Comparison of ENCODE assay signal across 8 cellular contexts in the genomic region with DNA sequence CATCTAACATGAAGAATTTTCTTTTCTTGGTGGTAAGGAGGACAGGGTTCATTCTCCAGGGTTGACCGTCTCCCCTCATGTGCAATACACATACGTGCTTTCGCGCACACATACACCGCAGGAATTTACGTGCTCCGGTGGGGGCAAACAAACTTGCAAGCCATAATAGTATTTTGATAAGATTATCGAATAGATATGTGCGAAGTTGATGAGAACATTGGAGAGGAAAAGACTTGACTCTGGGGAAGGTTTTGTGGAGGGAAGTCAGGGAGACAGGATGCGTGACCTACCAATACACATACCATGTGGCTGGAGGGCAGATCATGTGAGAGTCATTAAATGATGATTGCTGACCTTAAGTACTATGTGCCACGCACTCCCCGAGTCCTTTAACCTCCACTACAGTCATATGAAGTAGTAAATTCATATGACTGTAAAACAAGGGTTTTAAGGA. TPM values are rescaled to one million over a fixed set of nuclear protein-coding genes. Genes with fewer than 3 reads are reported as not detected.
DNase-seq lines count a peak whose midpoint lies in the region; ATAC-seq, FAIRE-seq and TF ChIP-seq lines count a peak whose summit lies in the region.

No MANE protein-coding gene starts in this region.

- no peak for TF ChIP-seq POLR2A in GM18505 (IDR thresholded peaks at IDR 0.05; ENCODE audit: borderline replicate concordance, extremely low read depth, insufficient read depth, insufficient read length)

- H3K4me1 ChIP-seq in foreskin keratinocyte (peaks cover 7% of the 10 kb centered on the region), skeletal muscle tissue (ENCODE audit: control insufficient read depth in 3 of 3, insufficient read depth in 3 of 3, low read length in 3 of 3) (peaks cover 17 to 22% (median 18%) of the 10 kb centered on the region in 3 donors)

- peak; percentile 93 for FAIRE-seq in TTC549 (lab: Jason Lieb, UNC)

- H3K4me3 ChIP-seq in skeletal muscle tissue (ENCODE audit: low read length in 3 of 3), result peak overlapping the region; percentile 87 to 98 (median 98)

- peak overlapping the region; percentile 85 to 91 (median 86) for H3K9ac ChIP-seq in skeletal muscle tissue (ENCODE audit: low read depth in 1 of 3, low read length in 3 of 3)

- DNase-seq in COLO829 (ENCODE audit: low spot score) (peak; percentile 90), HT-29 (ENCODE audit: low spot score) (peak; percentile 19), foreskin keratinocyte (peak; percentile 4 to 17), globus pallidus (ENCODE audit: low spot score) (no peak), GM10266 (ENCODE audit: extremely low spot score) (no peak)

- TF ChIP-seq CTCF in foreskin keratinocyte (conservative IDR thresholded peaks at IDR 0.05), result no peak
- TF ChIP-seq CTCF in GM10266 (IDR thresholded peaks at IDR 0.05; ENCODE audit: control insufficient read depth, insufficient read depth, low read depth, missing control alignments), result no peak

- H3K27ac ChIP-seq in foreskin keratinocyte (peak overlapping the region; percentile 67), skeletal muscle tissue (ENCODE audit: low read depth, low read length) (no peak overlapping the region)

- peaks cover 0 to 3% (median 0%) of the 10 kb centered on the region in 3 donors for H3K36me3 ChIP-seq in skeletal muscle tissue (ENCODE audit: control insufficient read depth in 3 of 3, insufficient read depth in 3 of 3, low read length in 3 of 3)

- no peaks in the 10 kb centered on the region for H3K27me3 ChIP-seq in foreskin keratinocyte
- H3K27me3 ChIP-seq in skeletal muscle tissue (ENCODE audit: control insufficient read depth in 3 of 3, insufficient read depth in 3 of 3, low read length in 3 of 3), result no peaks in the 10 kb centered on the region

- ATAC-seq in foreskin keratinocyte, result no peak
- no peak for ATAC-seq in GM18505 (IDR thresholded peaks at IDR 0.05; ENCODE audit: unreplicated experiment)

- no peaks in the 10 kb centered on the region for H3K9me3 ChIP-seq in skeletal muscle tissue (ENCODE audit: control insufficient read depth in 3 of 3, low read length in 3 of 3)

RNA-seq across cellular contexts. Expression of a gene that starts 0.9 kb away (rescaled TPM):
- total RNA-seq in HT-29 (2014; rRNA removed; shearing (Covaris generic)), result 3.9 and 5.9 TPM in 2 replicates
- total RNA-seq in foreskin keratinocyte, result 12.5 and 15.1 TPM in 2 replicates
- 6.6 and 7.3 TPM in 2 replicates for polyA plus RNA-seq in foreskin keratinocyte
- total RNA-seq in skeletal muscle tissue, result 38.6 TPM

RNA-seq across cellular contexts. Expression of a gene that starts 4.1 kb away (rescaled TPM):
- total RNA-seq in HT-29 (2014; rRNA removed; shearing (Covaris generic)), result 11.9 and 16.6 TPM in 2 replicates
- 11.6 and 15.5 TPM in 2 replicates for total RNA-seq in foreskin keratinocyte
- polyA plus RNA-seq in foreskin keratinocyte, result 2.3 and 2.4 TPM in 2 replicates
- total RNA-seq in skeletal muscle tissue, result 21.9 TPM

Comparison
In these comparisons a context has a peak if more than half of its experiments do, and no peak if none do; other contexts are left out.
1. DNase-seq: peak in COLO829 (single experiment), HT-29 (single experiment) and foreskin keratinocyte (2 of 2); none in globus pallidus (single experiment) and GM10266 (single experiment).